ENCODE assay signal across 11 cellular contexts in the genomic region with DNA sequence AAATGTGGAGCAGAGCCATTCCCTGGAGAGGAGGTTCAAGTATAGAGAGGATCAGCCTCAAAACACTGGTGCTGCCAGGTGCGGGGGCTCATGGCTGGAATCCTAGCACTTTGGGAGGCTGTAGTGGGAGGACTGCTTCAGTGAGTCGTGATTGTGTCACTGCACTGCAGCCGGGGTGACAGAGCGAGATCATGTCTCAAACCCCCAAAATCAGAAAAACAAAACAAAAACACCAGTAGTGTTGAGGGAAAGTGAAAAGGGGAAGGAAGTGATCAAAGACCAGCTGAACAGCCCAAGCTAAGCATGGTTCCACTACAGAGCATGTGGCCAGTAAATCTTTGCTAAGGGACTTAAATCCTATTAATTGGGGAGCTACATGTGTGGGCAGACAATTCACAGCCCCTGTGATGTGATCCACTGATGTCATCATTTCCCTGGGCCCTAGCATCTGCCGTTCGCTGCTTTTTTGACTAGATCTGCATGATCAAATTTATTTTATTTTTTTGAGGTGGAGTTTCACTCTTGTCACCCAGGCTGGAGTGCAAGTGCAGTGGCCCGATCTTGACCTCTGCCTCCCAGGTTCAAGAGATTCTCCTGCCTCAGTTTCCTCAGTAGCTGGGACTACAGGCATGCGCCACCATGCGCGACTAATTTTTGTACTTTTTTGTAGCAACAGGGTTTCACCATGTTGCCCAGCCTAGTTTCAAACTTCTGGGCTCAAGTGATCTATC. TPM values are rescaled to one million over a fixed set of nuclear protein-coding genes. Genes with fewer than 3 reads are reported as not detected.
DNase-seq lines count a peak whose midpoint lies in the region; ATAC-seq, FAIRE-seq and TF ChIP-seq lines count a peak whose summit lies in the region.
"Had no signal": no experiment of that assay in that cellular context is flagged by ENCODE, and none has a peak within 500 bp of the region (broad histone marks: within the 10 kb centered on the region; RNA-seq: fewer than 3 reads in every experiment).

No MANE protein-coding gene starts in this region.

- CTCF ChIA-PET in SK-N-SH (lab: Yijun Ruan, JAX) = interaction anchor here (1.2 kb wide), 1 partner anchor 140 kb away, joined by 3 read pairs; no protein-coding TSS in a partner anchor

- no peak overlapping the region for H2AFZ ChIP-seq in SK-N-SH (ENCODE audit: low read depth)

- no peak for TF ChIP-seq RAD21 in SK-N-SH (IDR thresholded peaks at IDR 0.05; ENCODE audit: low read length)

- H3K4me1 Mint-ChIP-seq in T-helper 17 cell (peaks cover 5% of the 10 kb centered on the region), nephron progenitor cell (peaks cover 9% of the 10 kb centered on the region)

- no peaks in the 10 kb centered on the region for H3K9me3 Mint-ChIP-seq in nephron progenitor cell

- no peak overlapping the region for H3K4me3 Mint-ChIP-seq in T-helper 17 cell
- no peak overlapping the region for H3K4me3 Mint-ChIP-seq in nephron progenitor cell

- ATAC-seq in SK-N-SH treated with all-trans-retinoic acid at 6 μM for 48 hours (no peak), HG03066 (IDR thresholded peaks at IDR 0.05; ENCODE audit: low read depth, unreplicated experiment) (peak; percentile 25), T-helper 17 cell (no peak)
- ATAC-seq: A549 had no signal

- 80% methylated on average over 10 of the region's 10 CpGs for WGBS in SK-N-SH (ENCODE audit: low lambda C conversion rate)

- H3K9me3 ChIP-seq in SK-N-SH (no peaks in the 10 kb centered on the region), T-helper 17 cell (ENCODE audit: control insufficient read depth, low read length, poor library complexity, severe bottlenecking) (no peaks in the 10 kb centered on the region), kidney (ENCODE audit: control insufficient read depth in 1 of 2, low read length in 2 of 2) (no peaks in the 10 kb centered on the region)
- H3K9me3 ChIP-seq: A549, SJCRH30 had no signal

- no peaks in the 10 kb centered on the region for H3K9me2 ChIP-seq in SK-N-SH

- H3K4me1 ChIP-seq in SK-N-SH (ENCODE audit: control insufficient read depth in 1 of 2, insufficient read depth in 2 of 2, low read depth in 1 of 2, low read length in 1 of 2) (no peaks in the 10 kb centered on the region), kidney (ENCODE audit: control insufficient read depth in 1 of 2, insufficient read depth in 1 of 2, low read depth in 1 of 2, low read length in 2 of 2) (no peaks in the 10 kb centered on the region)
- H3K4me1 ChIP-seq: SJCRH30 had no signal

- peaks cover 10% of the 10 kb centered on the region for H3K79me2 ChIP-seq in SK-N-SH (ENCODE audit: insufficient read depth)

- peaks cover 6 to 43% of the 10 kb centered on the region in 2 experiments for H3K36me3 ChIP-seq in SK-N-SH (replicated peaks in 1 of 2; ENCODE audit: control insufficient read depth in 1 of 2, insufficient read depth in 2 of 2, low read length in 1 of 2)
- peaks cover 2 to 5% of the 10 kb centered on the region in 2 donors for H3K36me3 ChIP-seq in kidney (ENCODE audit: control insufficient read depth in 1 of 2, insufficient read depth in 2 of 2, low read length in 2 of 2)

- no peaks in the 10 kb centered on the region for H3K27me3 ChIP-seq in SK-N-SH (ENCODE audit: insufficient read depth)
- H3K27me3 ChIP-seq: SJCRH30 had no signal

- H3K27ac Mint-ChIP-seq in T-helper 17 cell = peak overlapping the region; percentile 16
- H3K27ac Mint-ChIP-seq in nephron progenitor cell = peak overlapping the region; percentile 95

- H3K9ac ChIP-seq in SK-N-SH = no peak overlapping the region
- no peak overlapping the region for H3K9ac ChIP-seq in kidney (ENCODE audit: low read length in 2 of 2)

- intact Hi-C loops in kidney (cut with DNase I) = no loop called here

- H3K36me3 Mint-ChIP-seq in T-helper 17 cell (ENCODE audit: low read depth) (no peaks in the 10 kb centered on the region), nephron progenitor cell (ENCODE audit: low read depth) (peaks cover 7% of the 10 kb centered on the region)

- FAIRE-seq in kidney (lab: Jason Lieb, UNC) = no peak
- FAIRE-seq: A549 had no signal

- POLR2A ChIA-PET in SK-N-SH (lab: Yijun Ruan, JAX) = no interaction called here

- TF ChIP-seq CTCF in SK-N-SH (IDR thresholded peaks at IDR 0.05) (no peak), nephron progenitor cell (IDR thresholded peaks at IDR 0.05) (no peak), kidney (IDR thresholded peaks at IDR 0.05; ENCODE audit: borderline replicate concordance, extremely low read depth, insufficient read depth) (no peak)

- no peak overlapping the region for H3K4me2 ChIP-seq in SK-N-SH
- H3K4me2 ChIP-seq: A549 had no signal

- no peaks in the 10 kb centered on the region for H4K20me1 ChIP-seq in SK-N-SH (ENCODE audit: insufficient read depth)

- TF ChIP-seq EP300 in SK-N-SH (IDR thresholded peaks at IDR 0.05; ENCODE audit: borderline replicate concordance in 1 of 2, low read depth in 1 of 2, low read length in 1 of 2) = no peak

- peaks cover 21% of the 10 kb centered on the region for H3F3A ChIP-seq in SK-N-SH (replicated peaks; ENCODE audit: insufficient read depth)

- H3K27me3 Mint-ChIP-seq in T-helper 17 cell (no peaks in the 10 kb centered on the region), nephron progenitor cell (ENCODE audit: low read depth, poor library complexity) (no peaks in the 10 kb centered on the region)

- no peak overlapping the region for H3K4me3 ChIP-seq in SK-N-SH (ENCODE audit: low read depth in 2 of 2, low read length in 1 of 2)
- H3K4me3 ChIP-seq in kidney (ENCODE audit: low read length in 2 of 2) = no peak overlapping the region
- H3K4me3 ChIP-seq: A549, lung, SJCRH30 had no signal

- H3K27ac ChIP-seq in SK-N-SH (ENCODE audit: low read depth in 2 of 2, low read length in 1 of 2) (no peak overlapping the region), kidney (ENCODE audit: low read depth in 2 of 2, low read length in 2 of 2) (no peak overlapping the region)
- H3K27ac ChIP-seq: A549, SJCRH30 had no signal

- no peak for DNase-seq in SK-N-SH
- no peak for DNase-seq in T-helper 17 cell
- no peak for DNase-seq in nephron progenitor cell
- DNase-seq in iPS-NIHi11 (ENCODE audit: low spot score) = no peak
- DNase-seq in kidney = no peak
- DNase-seq in stimulated activated CD4-positive, alpha-beta T cell treated with anti-CD3 and anti-CD28 coated beads, Interleukin-2, amount 100 ng/mL, for 48 hours = no peak

TF ChIP-seq in SK-N-SH, 30 proteins besides CTCF, POLR2A, EP300 and RAD21:
- TF ChIP-seq NFIC (IDR thresholded peaks at IDR 0.05; ENCODE audit: borderline replicate concordance) (no peak), FOSL2 (IDR thresholded peaks at IDR 0.05; ENCODE audit: borderline replicate concordance, low read depth) (peak; percentile 13; the same call in 1 of the 2 replicates)

TF ChIP-seq in SK-N-SH treated with all-trans-retinoic acid at 6 μM for 48 hours, 23 proteins besides CTCF, POLR2A, EP300 and RAD21:
- TF ChIP-seq ZFP3 (CRISPR knock-in tag; IDR thresholded peaks at IDR 0.05) (no peak), CSDC2 (CRISPR knock-in tag; IDR thresholded peaks at IDR 0.05) (no peak), ZNF8 (CRISPR knock-in tag; IDR thresholded peaks at IDR 0.05) (no peak), BACH2 (CRISPR knock-in tag; IDR thresholded peaks at IDR 0.05; ENCODE audit: borderline replicate concordance) (no peak)

RNA-seq across cellular contexts. Expression of a gene that starts 2.7 kb away (rescaled TPM):
- 5.1 and 6.2 TPM in 2 replicates for polyA plus RNA-seq in SK-N-SH (2012; rRNA removed)
- polyA plus RNA-seq in SK-N-SH (2012; cell fraction: cytosol; rRNA removed) = 7.5 and 7.7 TPM in 2 replicates
- 6.9 and 8.8 TPM in 2 replicates for polyA plus RNA-seq in SK-N-SH (2012; cell fraction: nucleus; rRNA removed)
- 10 to 100 TPM in 1 of 2 donors, 1 to 10 TPM in 1; 9.0 to 10.9 TPM for total RNA-seq in T-helper 17 cell
- 19.2 TPM for total RNA-seq in kidney
- polyA plus RNA-seq in kidney (ENCODE audit: insufficient read depth, low read depth, low replicate concordance) = 8.4 TPM

RNA-seq across cellular contexts. Expression of a gene that starts 28.1 kb away (rescaled TPM):
- 93.9 and 112 TPM in 2 replicates for polyA plus RNA-seq in SK-N-SH (2012; rRNA removed)
- polyA plus RNA-seq in SK-N-SH (2012; cell fraction: cytosol; rRNA removed) = 60.6 and 81.9 TPM in 2 replicates
- 61.0 and 63.9 TPM in 2 replicates for polyA plus RNA-seq in SK-N-SH (2012; cell fraction: nucleus; rRNA removed)
- total RNA-seq in T-helper 17 cell = 10 to 100 TPM; 31.5 to 36.5 TPM
- total RNA-seq in kidney = 78.0 TPM
- polyA plus RNA-seq in kidney (ENCODE audit: insufficient read depth, low read depth, low replicate concordance) = 87.3 TPM

RNA-seq across cellular contexts. Expression of a gene that starts 56.5 kb away (rescaled TPM):
- polyA plus RNA-seq in SK-N-SH (2012; rRNA removed) (21.8 and 34.3 TPM in 2 replicates), kidney (ENCODE audit: insufficient read depth, low read depth, low replicate concordance) (18.2 TPM)
- polyA plus RNA-seq in SK-N-SH (2012; cell fraction: cytosol; rRNA removed) = 33.9 and 36.8 TPM in 2 replicates
- 21.9 and 53.1 TPM in 2 replicates for polyA plus RNA-seq in SK-N-SH (2012; cell fraction: nucleus; rRNA removed)
- total RNA-seq in T-helper 17 cell (10 to 100 TPM; 23.9 to 29.5 TPM), kidney (46.1 TPM)
